Comparison of ENCODE assay signal across 8 cellular contexts in genomic region chr4:4430492-4431195, GRCh38. TPM values are rescaled to one million over a fixed set of nuclear protein-coding genes. Genes with fewer than 3 reads are reported as not detected.
DNase-seq lines count a peak whose midpoint lies in the region; ATAC-seq, FAIRE-seq and TF ChIP-seq lines count a peak whose summit lies in the region.

No MANE protein-coding gene starts in this region.

- TF ChIP-seq CTCF in K562 (IDR thresholded peaks at IDR 0.05 in 2 of 3, conservative IDR thresholded peaks at IDR 0.05 in 1 of 3; ENCODE audit: insufficient read depth in 2 of 3, low read depth in 1 of 3, low read length in 3 of 3) (peak; percentile 74 to 82 (median 76)), kidney (IDR thresholded peaks at IDR 0.05; ENCODE audit: borderline replicate concordance, extremely low read depth, insufficient read depth) (peak; percentile 54)

- no peak overlapping the region for H3K4me3 ChIP-seq in K562
- H3K4me3 ChIP-seq in kidney (ENCODE audit: low read length in 2 of 2): no peak overlapping the region

- H3K4me2 ChIP-seq in K562 (ENCODE audit: insufficient read depth, low read length): no peak overlapping the region

- H3K9ac ChIP-seq in K562 (ENCODE audit: insufficient read depth in 1 of 2, low read depth in 2 of 2, low read length in 2 of 2): no peak overlapping the region
- H3K9ac ChIP-seq in kidney (ENCODE audit: low read length in 2 of 2): no peak overlapping the region

- DNase-seq in COR-L47 (lab: John Stamatoyannopoulos, UW) (peak; percentile 64), SKM-1 treated with dmso at 0.1 percent for 144 hours (lab: John Stamatoyannopoulos, UW; ENCODE audit: unreplicated experiment) (peak; percentile 57), K562 (ENCODE audit: extremely low read depth in 1 of 4, low spot score in 3 of 4) (peak; percentile 65 to 79 (median 71)), kidney (no peak), NK-92 (lab: John Stamatoyannopoulos, UW; ENCODE audit: unreplicated experiment) (no peak)
- peak; percentile 17 to 26 for DNase-seq in stimulated activated CD8-positive, alpha-beta memory T cell treated with anti-CD3 and anti-CD28 coated beads, Interleukin-2, amount 100 ng/mL, for 1 hour (ENCODE audit: low read depth in 2 of 2)

- ATAC-seq in GM19395 (IDR thresholded peaks at IDR 0.05; ENCODE audit: unreplicated experiment) (peak; percentile 66), K562 (peak; percentile 98)

- 37% methylated on average over 7 of the region's 7 CpGs for WGBS in K562 (ENCODE audit: insufficient coverage, low coverage, missing lambda C conversion rate)

- no TSS peak for BruUV-seq in K562 (replicated peaks; lab: Mats Ljungman, UMichigan)

- no peaks in the 10 kb centered on the region for H4K20me1 ChIP-seq in K562 (replicated peaks; ENCODE audit: control insufficient read depth, insufficient read depth, low read length)

- H3K9me3 ChIP-seq in K562 (replicated peaks; ENCODE audit: control insufficient read depth, insufficient read depth, low read depth, low read length) (no peaks in the 10 kb centered on the region), kidney (ENCODE audit: control insufficient read depth in 1 of 2, low read length in 2 of 2) (no peaks in the 10 kb centered on the region)

- no peak overlapping the region for H2AFZ ChIP-seq in K562 (ENCODE audit: low read depth, low read length)

- FAIRE-seq in K562 (lab: Jason Lieb, UNC) (peak; percentile 97), kidney (lab: Jason Lieb, UNC) (no peak)

- H3K27ac ChIP-seq in K562 (ENCODE audit: extremely low read depth, low read depth, low read length) (no peak overlapping the region), kidney (ENCODE audit: low read depth in 2 of 2, low read length in 2 of 2) (no peak overlapping the region)

- no peaks in the 10 kb centered on the region for H3K9me1 ChIP-seq in K562 (ENCODE audit: control insufficient read depth, insufficient read depth, low read length)

- TF ChIP-seq RAD21 in Ishikawa (IDR thresholded peaks at IDR 0.05; ENCODE audit: low read depth) (peak; percentile 51; the same call in 1 of the 2 replicates), K562 (CRISPR knock-in tag; conservative IDR thresholded peaks at IDR 0.05 in 1 of 2, IDR thresholded peaks at IDR 0.05 in 1 of 2) (peak in 1 of 2 experiments; percentile 60; a peak in 2 of 4 replicates)

- TF ChIP-seq EP300 in Ishikawa (IDR thresholded peaks at IDR 0.05; ENCODE audit: borderline replicate concordance) (no peak), K562 (IDR thresholded peaks at IDR 0.05; ENCODE audit: low read length) (no peak)

- no peak for TF ChIP-seq POLR2A in K562 (conservative IDR thresholded peaks at IDR 0.05)

- CTCF ChIA-PET in K562 (lab: Yijun Ruan, JAX; ENCODE audit: low intra/inter-chr PET ratio): interaction anchor here (0.7 to 1.3 kb wide), 2 partner anchors 170 to 171 kb away, joined by 3 to 6 read pairs; no protein-coding TSS in a partner anchor

- H3K79me2 ChIP-seq in K562 (ENCODE audit: control insufficient read depth, insufficient read depth, low read length): no peaks in the 10 kb centered on the region

- H3K27me3 ChIP-seq in K562 (ENCODE audit: control insufficient read depth in 2 of 2, insufficient read depth in 2 of 2, low read length in 2 of 2): no peaks in the 10 kb centered on the region

- H3K36me3 ChIP-seq in K562 (ENCODE audit: control insufficient read depth, insufficient read depth, low read length) (peaks cover 6% of the 10 kb centered on the region; the same call in 1 of the 3 replicates), kidney (ENCODE audit: control insufficient read depth in 1 of 2, insufficient read depth in 2 of 2, low read length in 2 of 2) (peaks cover 16 to 37% of the 10 kb centered on the region in 2 donors)

- H3K4me1 ChIP-seq in K562 (replicated peaks in 1 of 2; ENCODE audit: control insufficient read depth in 2 of 2, insufficient read depth in 2 of 2, low read length in 2 of 2): no peaks in the 10 kb centered on the region
- no peaks in the 10 kb centered on the region for H3K4me1 ChIP-seq in kidney (ENCODE audit: control insufficient read depth in 1 of 2, insufficient read depth in 1 of 2, low read depth in 1 of 2, low read length in 2 of 2)

- in situ Hi-C loops in K562 (cut with MboI): no loop called here

- POLR2A ChIA-PET in K562 (lab: Yijun Ruan, JAX): interaction anchor here (0.6 to 1.4 kb wide), 3 partner anchors 9 to 48 kb away, joined by 3 to 4 read pairs (median 3); no protein-coding TSS in a partner anchor

- intact Hi-C loops in K562 (cut with micrococcal nuclease): loop anchor here (10.0 kb wide), 1 partner anchor 176 kb away; no protein-coding TSS in a partner anchor
- intact Hi-C loops in kidney (cut with DNase I): no loop called here

TF ChIP-seq in Ishikawa, 13 proteins besides CTCF, POLR2A, EP300 and RAD21 (continues in another document):
- TF ChIP-seq FOXM1 (IDR thresholded peaks at IDR 0.05; ENCODE audit: borderline replicate concordance, low read depth): no peak
- 0 out of 2 replicates have a peak, but pooled peaks have one; percentile 5 for TF ChIP-seq TEAD4 (IDR thresholded peaks at IDR 0.05)
- peak; percentile 81 for TF ChIP-seq MAX (IDR thresholded peaks at IDR 0.05)
- no peak for TF ChIP-seq NFIC (IDR thresholded peaks at IDR 0.05)
- TF ChIP-seq ZBTB7A (IDR thresholded peaks at IDR 0.05; ENCODE audit: low read depth): no peak
- no peak for TF ChIP-seq CREB1 (IDR thresholded peaks at IDR 0.05; ENCODE audit: low read depth)

TF ChIP-seq in K562, 482 proteins besides CTCF, POLR2A, EP300 and RAD21 (continues in another document):
- TF ChIP-seq HMBOX1 (IDR thresholded peaks at IDR 0.05) (no peak), EP400 (IDR thresholded peaks at IDR 0.05) (no peak), YY1 (IDR thresholded peaks at IDR 0.05; ENCODE audit: borderline replicate concordance in 1 of 3, control insufficient read depth in 1 of 3, extremely low read depth in 1 of 3, insufficient read depth in 3 of 3, insufficient read length in 1 of 3, insufficient replicate concordance in 2 of 3, low read depth in 1 of 3, low read length in 2 of 3) (peak in 1 of 3 experiments; percentile 55)

RNA-seq across cellular contexts. Expression of gene NSG1, which starts 43.7 kb away (rescaled TPM):
- not detected in 2 replicates for total RNA-seq in K562 (2011; cell fraction: chromatin; rRNA removed; ENCODE audit: low replicate concordance)
- total RNA-seq in K562 (2011; cell fraction: nucleolus; rRNA removed): not detected in 2 replicates
- not detected in 2 replicates for total RNA-seq in K562 (2011; cell fraction: nucleoplasm; rRNA removed)
- total RNA-seq in K562 (2014; rRNA removed) (not detected in 2 replicates), K562 (2014; rRNA removed; fragmentation: Illumina TruSeq; extraction: Trizol) (not detected in 2 replicates), K562 (2015; rRNA removed; fragmentation: Illumina TruSeq; extraction: Trizol) (not detected in 2 replicates), K562 (2021) (not detected in 2 replicates), kidney (9.5 TPM)
- polyA plus RNA-seq in K562 (2011; rRNA removed) (not detected in 2 replicates), K562 (2014; fragmentation: Illumina TruSeq; extraction: Trizol) (not detected in 2 replicates), K562 (2014; fragmentation: Nextera tagmentation; extraction: Ambion mirVana) (not detected), K562 (2014; rRNA removed) (not detected in 2 replicates), kidney (ENCODE audit: insufficient read depth, low read depth, low replicate concordance) (4.7 TPM)
- polyA plus RNA-seq in K562 (2011; cell fraction: cytosol; rRNA removed): not detected in 2 replicates
- polyA plus RNA-seq in K562 (2011; cell fraction: nucleus; rRNA removed): 0.04 TPM in 1 of 2 replicates, not detected in the other
- polyA plus RNA-seq in K562 (2012): 0.10 TPM in 1 of 2 replicates, not detected in the other
- polyA minus RNA-seq in K562 (2011; rRNA and poly(A)+ RNA removed): not detected in 2 replicates
- not detected in 2 replicates for polyA minus RNA-seq in K562 (2011; cell fraction: cytosol; rRNA and poly(A)+ RNA removed)
- not detected in 2 replicates for polyA minus RNA-seq in K562 (2011; cell fraction: nucleus; rRNA and poly(A)+ RNA removed)

Comparison
In these comparisons a context has a peak if more than half of its experiments do, and no peak if none do; other contexts are left out.
1. DNase-seq: peak in COR-L47 (single experiment), SKM-1 treated with dmso at 0.1 percent for 144 hours (single experiment), K562 (4 of 4) and stimulated activated CD8-positive, alpha-beta memory T cell treated with anti-CD3 and anti-CD28 coated beads, Interleukin-2, amount 100 ng/mL, for 1 hour (2 of 2); none in kidney (single experiment) and NK-92 (single experiment).
2. RNA of gene NSG1, which starts 43.7 kb away (total RNA-seq): 9.5 TPM in kidney (single experiment); not detected in K562; every median in the first group is over 10 times any median in the second.